21 cellular contexts compared by ENCODE assay signal in the genomic region with DNA sequence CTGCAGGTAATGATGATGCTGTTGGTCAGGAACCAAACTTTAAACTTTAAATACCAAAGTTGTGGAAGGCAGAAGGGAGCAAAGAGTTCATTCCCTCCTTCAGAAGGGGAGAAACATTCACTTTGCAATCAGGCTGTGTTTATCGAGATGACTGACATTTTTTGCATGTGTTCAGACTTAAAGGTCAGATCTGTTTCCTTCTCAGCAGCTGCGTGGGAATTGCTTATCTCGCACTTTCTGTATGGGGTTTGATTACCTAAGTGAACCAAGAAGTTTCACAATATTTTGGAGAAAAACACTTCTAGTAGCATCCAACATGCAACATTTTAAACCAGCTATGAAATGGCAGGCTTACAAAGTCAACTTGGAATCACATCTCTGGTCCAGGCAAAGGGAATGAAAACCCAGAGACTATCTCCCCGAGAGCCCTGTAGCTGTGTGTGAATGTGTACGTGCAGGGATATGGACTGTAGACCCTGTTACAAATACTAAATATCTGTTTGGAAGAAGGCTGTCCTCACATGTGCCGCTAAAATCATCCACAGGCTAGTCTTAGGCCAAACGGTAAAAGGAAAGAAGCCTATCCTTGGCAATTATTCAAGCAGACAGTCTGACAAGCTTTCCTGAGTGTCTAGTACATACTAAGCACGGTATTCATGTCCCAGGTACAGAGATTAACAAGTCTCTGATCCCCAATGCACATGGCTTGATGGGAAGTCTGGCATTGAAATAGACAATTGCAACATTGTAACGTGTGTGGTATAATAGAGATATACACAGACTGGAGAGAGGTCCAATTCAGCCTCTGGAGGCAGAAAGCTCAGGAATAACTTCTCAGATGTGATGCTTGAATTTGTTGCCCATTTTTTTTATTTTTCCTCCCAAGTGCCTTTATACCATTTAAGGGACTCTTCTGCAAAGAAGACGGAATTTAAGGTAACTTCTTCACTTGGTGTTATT.
A peak's percentile ranks its signal among the peaks of the same experiment; 100 is the strongest.
DNase-seq lines count a peak whose midpoint lies in the region; ATAC-seq, FAIRE-seq and TF ChIP-seq lines count a peak whose summit lies in the region.
"Had no signal": no experiment of that assay in that cellular context is flagged by ENCODE, and none has a peak within 500 bp of the region (broad histone marks: within the 10 kb centered on the region; RNA-seq: fewer than 3 reads in every experiment).

No MANE protein-coding gene starts in this region.

- no peak overlapping the region for H3K4me2 ChIP-seq in HepG2 (ENCODE audit: low read depth, low read length)
- no peak overlapping the region for H3K4me2 ChIP-seq in H1 (ENCODE audit: insufficient read depth in 1 of 2, low read depth in 2 of 2, low read length in 2 of 2)
- H3K4me2 ChIP-seq: A549; BLaER1 treated with 17β-estradiol and CSF1 and Interleukin-3, amounts not matched to agents 10 nM and 100 nM had no signal

- POLR2A ChIA-PET in HepG2 (lab: Yijun Ruan, JAX), result no interaction called here
- POLR2A ChIA-PET in H1 (lab: Charles Lee; ENCODE audit: partially characterized antibody), result interaction anchor here (0.5 kb wide), 1 partner anchor 10 kb away, joined by 3 read pairs; no protein-coding TSS in a partner anchor

- H2AK5ac ChIP-seq in H1 (ENCODE audit: low read depth, low read length), result no peak overlapping the region

- no peak overlapping the region for H2BK120ac ChIP-seq in H1 (replicated peaks; ENCODE audit: low read depth, low read length)

- 9% methylated on average over 10 of the region's 10 CpGs for WGBS in HepG2 (ENCODE audit: low lambda C conversion rate)
- WGBS in right lobe of liver (ENCODE audit: insufficient coverage, low coverage, low lambda C conversion rate, missing lambda C conversion rate), result 48% methylated on average over 9 of the region's 10 CpGs
- 91% methylated on average over 10 of the region's 10 CpGs; no CpG with 5 or more reads in 1 of the 2 experiments for WGBS in H1 (ENCODE audit: extremely low coverage in 1 of 2, insufficient coverage in 1 of 2, insufficient read length in 1 of 2, insufficient replicate concordance in 2 of 2, low coverage in 1 of 2, low lambda C conversion rate in 2 of 2, missing lambda C conversion rate in 1 of 2), 2 experiments

- H3K9me3 ChIP-seq in HepG2 (ENCODE audit: low read length) (peaks cover 40% of the 10 kb centered on the region), right lobe of liver (no peaks in the 10 kb centered on the region), H1 (ENCODE audit: insufficient read depth in 2 of 2, low read depth in 1 of 2, low read length in 1 of 2) (peaks cover 10 to 14% of the 10 kb centered on the region in 2 experiments; a peak in 3 of 4 replicates)
- H3K9me3 ChIP-seq: A549 had no signal

- no peak overlapping the region for H4K91ac ChIP-seq in H1 (replicated peaks; ENCODE audit: insufficient read length, low read length)

- H4K8ac ChIP-seq in H1 (ENCODE audit: extremely low read depth, insufficient read depth, low read length), result no peak overlapping the region

- CTCF ChIA-PET in HepG2 (lab: Yijun Ruan, JAX; ENCODE audit: low intra/inter-chr PET ratio, low total read pairs), result no interaction called here
- CTCF ChIA-PET in H1 (lab: Charles Lee; ENCODE audit: partially characterized antibody), result interaction anchor here (0.6 to 0.8 kb wide), 3 partner anchors 174 to 262 kb away, joined by 3 read pairs; no protein-coding TSS in a partner anchor

- DNase-seq in HepG2 (ENCODE audit: low spot score) (no peak), right lobe of liver (no peak), H1 (ENCODE audit: low read depth in 1 of 2, low spot score in 2 of 2) (no peak), omental fat pad (ENCODE audit: low spot score) (no peak), NCI-H2029 treated with DMSO at 0.1 percent for 48 hours (lab: John Stamatoyannopoulos, UW) (no peak)
- no peak for DNase-seq in NK-92 treated with Interleukin-12 subunit alpha and Interleukin-12 subunit beta, amount 100 ng/mL, for 24 hours (lab: John Stamatoyannopoulos, UW)
- DNase-seq: AML-193; CD4-positive, alpha-beta T cell; Karpas-422; NCI-H2081; NCI-H2227 treated with DMSO at 0.1 percent for 48 hours; NCI-H510A; NCI-H69; PC-3; SHP77 treated with DMSO at 0.1 percent for 48 hours had no signal

- no peak overlapping the region for H3K23ac ChIP-seq in H1 (ENCODE audit: insufficient read length)

- H3K18ac ChIP-seq in H1 (ENCODE audit: extremely low read depth, low read length), result no peak overlapping the region

- no peak overlapping the region for H2BK5ac ChIP-seq in H1 (ENCODE audit: low read depth, low read length)

- in situ Hi-C loops in HepG2 (cut with HindIII; ENCODE audit: extremely low pct_ligation_motif_present, low pct_unique_long_range_greater_than_20kb), result no loop called here

- no peaks in the 10 kb centered on the region for H4K20me1 ChIP-seq in HepG2 (ENCODE audit: insufficient read depth, low read length)
- H4K20me1 ChIP-seq in H1 (replicated peaks in 1 of 2; ENCODE audit: control insufficient read depth in 1 of 2, insufficient read depth in 2 of 2, low read length in 2 of 2), result no peaks in the 10 kb centered on the region
- H4K20me1 ChIP-seq: BLaER1 treated with 17β-estradiol and CSF1 and Interleukin-3, amounts not matched to agents 10 nM and 100 nM had no signal

- TF ChIP-seq POLR2A in HepG2 (IDR thresholded peaks at IDR 0.05; ENCODE audit: insufficient read depth in 1 of 2, low read depth in 2 of 2, low read length in 2 of 2) (no peak), right lobe of liver (IDR thresholded peaks at IDR 0.05) (no peak), H1 (IDR thresholded peaks at IDR 0.05; ENCODE audit: control extremely low read depth in 1 of 2, low read depth in 2 of 2, low read length in 2 of 2) (no peak)

- no TSS peak for BruUV-seq in HepG2 (replicated peaks; lab: Mats Ljungman, UMichigan)

- no peaks in the 10 kb centered on the region for H3K27me3 ChIP-seq in HepG2 (ENCODE audit: control insufficient read depth in 1 of 2, insufficient read depth in 2 of 2, low read length in 2 of 2)
- no peaks in the 10 kb centered on the region for H3K27me3 ChIP-seq in right lobe of liver
- H3K27me3 ChIP-seq in H1 (replicated peaks in 1 of 4; ENCODE audit: control insufficient read depth in 3 of 4, extremely low read depth in 1 of 4, insufficient read depth in 3 of 4, low read length in 3 of 4), result no peaks in the 10 kb centered on the region
- H3K27me3 ChIP-seq: BLaER1 treated with 17β-estradiol and CSF1 and Interleukin-3, amounts not matched to agents 10 nM and 100 nM had no signal

- no peak overlapping the region for H2BK15ac ChIP-seq in H1 (ENCODE audit: low read length)

- TF ChIP-seq RAD21 in HepG2 (CRISPR knock-in tag; IDR thresholded peaks at IDR 0.05), result no peak
- TF ChIP-seq RAD21 in H1 (IDR thresholded peaks at IDR 0.05 in 1 of 2, conservative IDR thresholded peaks at IDR 0.05 in 1 of 2; ENCODE audit: low read depth in 2 of 2, low read length in 2 of 2), result no peak

- H3K79me2 ChIP-seq in HepG2 (ENCODE audit: insufficient read depth, low read length) (no peaks in the 10 kb centered on the region), H1 (ENCODE audit: control insufficient read depth in 1 of 2, insufficient read depth in 2 of 2, low read length in 2 of 2) (no peaks in the 10 kb centered on the region)

- no peak overlapping the region for H3K27ac ChIP-seq in HepG2 (ENCODE audit: extremely low read length, insufficient read depth, low read length)
- H3K27ac ChIP-seq in right lobe of liver, result no peak overlapping the region
- H3K27ac ChIP-seq in H1 (ENCODE audit: low read depth, low read length), result no peak overlapping the region
- H3K27ac ChIP-seq: A549; BLaER1 treated with 17β-estradiol and CSF1 and Interleukin-3, amounts not matched to agents 10 nM and 100 nM had no signal

- H3K4me1 ChIP-seq in HepG2 (ENCODE audit: insufficient read depth, low read length), result no peaks in the 10 kb centered on the region
- no peaks in the 10 kb centered on the region for H3K4me1 ChIP-seq in right lobe of liver
- H3K4me1 ChIP-seq in H1 (replicated peaks in 1 of 4; ENCODE audit: control insufficient read depth in 3 of 4, insufficient read depth in 4 of 4, low read length in 3 of 4), result no peaks in the 10 kb centered on the region
- H3K4me1 ChIP-seq: A549; BLaER1 treated with 17β-estradiol and CSF1 and Interleukin-3, amounts not matched to agents 10 nM and 100 nM had no signal

- no peak for ATAC-seq in HepG2
- no peak for ATAC-seq in right lobe of liver
- peak; percentile 77 for ATAC-seq in omental fat pad (ENCODE audit: low FRiP score)
- ATAC-seq in GM19455 (IDR thresholded peaks at IDR 0.05; ENCODE audit: unreplicated experiment), result no peak
- ATAC-seq: A549, PC-3 had no signal

- no peak for TF ChIP-seq CTCF in HepG2 (CRISPR knock-in tag; IDR thresholded peaks at IDR 0.05)
- TF ChIP-seq CTCF in right lobe of liver (IDR thresholded peaks at IDR 0.05), result no peak
- no peak for TF ChIP-seq CTCF in H1 (IDR thresholded peaks at IDR 0.05; ENCODE audit: control extremely low read depth in 1 of 3, insufficient read depth in 1 of 3, low read depth in 1 of 3, low read length in 3 of 3)
- no peak for TF ChIP-seq CTCF in omental fat pad (IDR thresholded peaks at IDR 0.05)

- H2BK12ac ChIP-seq in H1 (ENCODE audit: low read depth, low read length), result no peak overlapping the region

- no peak overlapping the region for H3K14ac ChIP-seq in H1 (ENCODE audit: insufficient read length)

- H3K36me3 ChIP-seq in HepG2 (replicated peaks in 1 of 2; ENCODE audit: control insufficient read depth in 1 of 2, insufficient read depth in 2 of 2, low read length in 2 of 2) (no peaks in the 10 kb centered on the region), right lobe of liver (no peaks in the 10 kb centered on the region), H1 (ENCODE audit: control insufficient read depth in 2 of 4, insufficient read depth in 4 of 4, low read length in 3 of 4) (no peaks in the 10 kb centered on the region)
- H3K36me3 ChIP-seq: BLaER1 treated with 17β-estradiol and CSF1 and Interleukin-3, amounts not matched to agents 10 nM and 100 nM had no signal

- H3K79me1 ChIP-seq in H1 (ENCODE audit: low read depth, low read length), result no peaks in the 10 kb centered on the region

- intact Hi-C loops in HepG2 (cut with micrococcal nuclease; ENCODE audit: unreplicated experiment) (no loop called here), right lobe of liver (cut with DNase I) (no loop called here)

- H3K9ac ChIP-seq in HepG2 (ENCODE audit: insufficient read depth, low read depth, low read length) (no peak overlapping the region), H1 (replicated peaks in 1 of 4; ENCODE audit: extremely low read depth in 1 of 4, low read depth in 3 of 4, low read length in 3 of 4) (no peak overlapping the region)
- H3K9ac ChIP-seq: BLaER1 treated with 17β-estradiol and CSF1 and Interleukin-3, amounts not matched to agents 10 nM and 100 nM had no signal

- no peak overlapping the region for H4K5ac ChIP-seq in H1 (ENCODE audit: insufficient read length, low read depth, low read length)

- H3K4ac ChIP-seq in H1 (replicated peaks; ENCODE audit: insufficient read length, low read depth, low read length), result no peak overlapping the region

- no peak overlapping the region for H2AFZ ChIP-seq in HepG2 (ENCODE audit: low read length)
- H2AFZ ChIP-seq in H1 (ENCODE audit: low read length), result 0 out of 2 replicates have a peak overlapping the region, but pooled peaks have one; percentile 4

- TF ChIP-seq EP300 in HepG2 (IDR thresholded peaks at IDR 0.05; ENCODE audit: low read depth in 2 of 2, low read length in 2 of 2) (no peak), HepG2 (CRISPR knock-in tag; IDR thresholded peaks at IDR 0.05; ENCODE audit: borderline replicate concordance) (no peak), H1 (IDR thresholded peaks at IDR 0.05; ENCODE audit: borderline replicate concordance in 1 of 2, low read depth in 2 of 2, low read length in 2 of 2) (no peak)

- no peak overlapping the region for H2BK20ac ChIP-seq in H1 (ENCODE audit: low read length)

- no peaks in the 10 kb centered on the region for H3K23me2 ChIP-seq in H1 (ENCODE audit: low read depth, low read length)

- FAIRE-seq in HepG2 (lab: Jason Lieb, UNC), result no peak
- no peak for FAIRE-seq in H1 (lab: Jason Lieb, UNC)
- FAIRE-seq: A549, D721Med, GM19239, H54 had no signal

- no peak overlapping the region for H3K56ac ChIP-seq in H1 (replicated peaks; ENCODE audit: insufficient read length, low read depth, low read length)

- H3K4me3 ChIP-seq in HepG2 (replicated peaks in 1 of 3; ENCODE audit: insufficient read depth in 1 of 3, low read depth in 2 of 3, low read length in 3 of 3) (no peak overlapping the region), right lobe of liver (no peak overlapping the region), H1 (ENCODE audit: extremely low read depth in 1 of 4, insufficient read depth in 2 of 4, low read depth in 3 of 4, low read length in 4 of 4) (no peak overlapping the region)
- H3K4me3 ChIP-seq: A549; BLaER1 treated with 17β-estradiol and CSF1 and Interleukin-3, amounts not matched to agents 10 nM and 100 nM had no signal

Comparison
In these comparisons a context has a peak if more than half of its experiments do, and no peak if none do; other contexts are left out.
1. Of the 41 proteins assayed by ChIP-seq in both HepG2 and H1: peak only in HepG2: MAFK; only in H1: none; in both: none; in neither: 40.